ENCODE assay signal across 27 cellular contexts in genomic region chr1:214271995-214272731, GRCh38.
"Had no signal": no experiment of that assay in that cellular context is flagged by ENCODE, and none has a peak within 500 bp of the region (broad histone marks: within the 10 kb centered on the region; RNA-seq: fewer than 3 reads in every experiment).

No MANE protein-coding gene starts in this region.

- H3K9me3 Mint-ChIP-seq: activated T-cell treated with anti-CD3 and anti-CD28 coated beads, Interleukin-2, amount 50 U/mL, for 4 hours; central memory CD8-positive, alpha-beta T cell; endodermal cell; T-helper 2 cell treated with Interferon-gamma antibody and Interleukin-4, amounts not matched to agents 5 μg/mL and 100 μg/mL, for 36 hours had no signal

- H3K27ac ChIP-seq: brain microvascular endothelial cell, coronary artery, dorsolateral prefrontal cortex had no signal

- H3K27ac Mint-ChIP-seq: activated CD8-positive, alpha-beta T cell treated with anti-CD3 and anti-CD28 coated beads for 36 hours; activated naive CD8-positive, alpha-beta T cell; dendritic cell treated with granulocyte-macrophage colony-stimulating factor and Interleukin-4, amounts not matched to agents 40 ng/mL and 50 ng/mL, for 4 days; endodermal cell; T-helper 17 cell; T-helper 2 cell treated with Interferon-gamma antibody and Interleukin-4, amounts not matched to agents 5 μg/mL and 100 μg/mL, for 36 hours had no signal

- ATAC-seq: activated T-cell treated with anti-CD3 and anti-CD28 coated beads, Interleukin-2, amount 50 U/mL, for 4 hours; esophagus mucosa; T-helper 17 cell had no signal

- H3K36me3 ChIP-seq: brain microvascular endothelial cell had no signal

- H3K4me1 Mint-ChIP-seq: central memory CD8-positive, alpha-beta T cell had no signal

- DNase-seq: activated CD4-positive, alpha-beta T cell treated with anti-CD3 and anti-CD28 coated beads for 4 hours; activated CD4-positive, alpha-beta T cell treated with anti-CD3 and anti-CD28 coated beads, Interleukin-2, amount 50 U/mL, for 1 hour; activated CD4-positive, alpha-beta T cell treated with anti-CD3 and anti-CD28 coated beads, Interleukin-2, amount 50 U/mL, for 48 hours; activated CD4-positive, CD25-positive, alpha-beta regulatory T cell; activated CD4-positive, CD25-positive, alpha-beta regulatory T cell treated with anti-CD3 and anti-CD28 coated beads, Interleukin-2, amount 50 U/mL, for 72 hours; activated CD8-positive, alpha-beta memory T cell treated with anti-CD3 and anti-CD28 coated beads for 24 hours; activated gamma-delta T cell treated with Interleukin-2 at 50 U/mL for 16 hours; activated naive CD4-positive, alpha-beta T cell treated with anti-CD3 and anti-CD28 coated beads, Interleukin-2, amount 50 U/mL, for 16 hours; activated naive CD4-positive, alpha-beta T cell treated with Interleukin-2 at 50 U/mL for 16 hours; activated T-cell treated with anti-CD3 and anti-CD28 coated beads, Interleukin-2, amount 50 U/mL, for 4 hours; amniotic stem cell; anterior cingulate cortex; brain microvascular endothelial cell; dorsolateral prefrontal cortex; effector memory CD4-positive, alpha-beta T cell; head of caudate nucleus; T-helper 1 cell; T-helper 17 cell; T1000 had no signal

- H3K36me3 Mint-ChIP-seq: activated naive CD8-positive, alpha-beta T cell had no signal

- H3K4me3 ChIP-seq: coronary artery, dorsolateral prefrontal cortex had no signal

- H3K4me3 Mint-ChIP-seq: activated CD8-positive, alpha-beta T cell treated with anti-CD3 and anti-CD28 coated beads for 36 hours; activated naive CD8-positive, alpha-beta T cell; activated T-cell treated with anti-CD3 and anti-CD28 coated beads, Interleukin-2, amount 50 U/mL, for 4 hours; central memory CD8-positive, alpha-beta T cell; dendritic cell treated with granulocyte-macrophage colony-stimulating factor and Interleukin-4, amounts not matched to agents 40 ng/mL and 50 ng/mL, for 4 days; endodermal cell; T-helper 17 cell; T-helper 2 cell treated with Interferon-gamma antibody and Interleukin-4, amounts not matched to agents 5 μg/mL and 100 μg/mL, for 36 hours had no signal

- H3K27me3 ChIP-seq: brain microvascular endothelial cell had no signal
